In genomic region chr11:62830904-62831519, GRCh38 we compare ENCODE assay signal across 9 cellular contexts. TPM values are rescaled to one million over a fixed set of nuclear protein-coding genes. Genes with fewer than 3 reads are reported as not detected.
DNase-seq lines count a peak whose midpoint lies in the region; ATAC-seq and TF ChIP-seq lines count a peak whose summit lies in the region.
"Had no signal": no experiment of that assay in that cellular context is flagged by ENCODE, and none has a peak within 500 bp of the region (broad histone marks: within the 10 kb centered on the region; RNA-seq: fewer than 3 reads in every experiment).

No MANE protein-coding gene starts in this region.

- peaks cover 46% of the 10 kb centered on the region for H3K79me2 ChIP-seq in ACC112 (ENCODE audit: control insufficient read depth, insufficient read depth, low read length, unreplicated experiment)

- no peak for TF ChIP-seq POLR2A in sigmoid colon (IDR thresholded peaks at IDR 0.05)

- TF ChIP-seq CTCF in foreskin fibroblast (IDR thresholded peaks at IDR 0.05; ENCODE audit: low read depth, low read length) (no peak), sigmoid colon (IDR thresholded peaks at IDR 0.05) (no peak)

- 1% methylated on average over 33 of the region's 33 CpGs for WGBS in sigmoid colon, 2 donors

- peak overlapping the region; percentile 39 for H2AFZ ChIP-seq in ACC112 (ENCODE audit: low read length, unreplicated experiment)

- no peak for DNase-seq in T-helper 17 cell
- DNase-seq in foreskin fibroblast, result peak in 1 of 2 donors; percentile 18
- peak; percentile 70 for DNase-seq in sigmoid colon
- no peak for DNase-seq in GM19238 (ENCODE audit: insufficient read length, low spot score)

- peak overlapping the region; percentile 99 for H3K4me3 Mint-ChIP-seq in T-helper 17 cell

- peak overlapping the region; percentile 97 for H3K4me3 ChIP-seq in ACC112 (ENCODE audit: low read depth, low read length)
- H3K4me3 ChIP-seq in foreskin fibroblast (ENCODE audit: low read depth in 1 of 2, low read length in 2 of 2), result peak overlapping the region; percentile 93 to 94
- peak overlapping the region; percentile 77 to 90 (median 84) for H3K4me3 ChIP-seq in sigmoid colon

- peak overlapping the region; percentile 99 for H3K27ac Mint-ChIP-seq in T-helper 17 cell

- H3K27me3 Mint-ChIP-seq in T-helper 17 cell, result no peaks in the 10 kb centered on the region

- H3K4me1 Mint-ChIP-seq in T-helper 17 cell, result peaks cover 31% of the 10 kb centered on the region

- peaks cover 13% of the 10 kb centered on the region for H3K4me1 ChIP-seq in ACC112 (ENCODE audit: control insufficient read depth, insufficient read depth, low read length, unreplicated experiment)
- peaks cover 0 to 51% (median 45%) of the 10 kb centered on the region in 4 donors for H3K4me1 ChIP-seq in sigmoid colon

- H3K36me3 ChIP-seq in ACC112 (ENCODE audit: insufficient read depth, low read length), result 0 out of 2 replicates have a peak, but pooled peaks cover 2% of the 10 kb centered on the region
- peaks cover 16 to 50% (median 27%) of the 10 kb centered on the region in 4 donors for H3K36me3 ChIP-seq in sigmoid colon

- ATAC-seq in GM19452 (IDR thresholded peaks at IDR 0.05; ENCODE audit: unreplicated experiment), result peak; percentile 5
- ATAC-seq in T-helper 17 cell, result no peak
- no peak for ATAC-seq in HG02798 (IDR thresholded peaks at IDR 0.05; ENCODE audit: poor library complexity, unreplicated experiment)
- no peak for ATAC-seq in GM19328 (IDR thresholded peaks at IDR 0.05; ENCODE audit: unreplicated experiment)

- intact Hi-C loops in sigmoid colon (cut with DNase I), result loop anchor here (2.0 to 5.0 kb wide), 3 partner anchors 26 to 104 kb away; partner anchors contain the start of genes HNRNPUL2, NXF1, TMEM223 and TTC9C

- no peak for TF ChIP-seq EP300 in sigmoid colon (IDR thresholded peaks at IDR 0.05)

- H3K27ac ChIP-seq in ACC112 (ENCODE audit: low read depth, low read length) (peak overlapping the region; percentile 86), sigmoid colon (peak overlapping the region; percentile 95 to 99 (median 96))

- H3K27me3 ChIP-seq in ACC112 (ENCODE audit: insufficient read depth, low read length), result no peaks in the 10 kb centered on the region
- no peaks in the 10 kb centered on the region for H3K27me3 ChIP-seq in sigmoid colon

- no peaks in the 10 kb centered on the region for H3K36me3 Mint-ChIP-seq in T-helper 17 cell (ENCODE audit: low read depth)

- H3K9me3 ChIP-seq in T-helper 17 cell (ENCODE audit: control insufficient read depth, low read length, poor library complexity, severe bottlenecking) (no peaks in the 10 kb centered on the region), sigmoid colon (no peaks in the 10 kb centered on the region)

RNA-seq across cellular contexts. Expression of gene STX5, which starts 0.8 kb away (rescaled TPM):
- total RNA-seq in T-helper 17 cell (100 to 1,000 TPM; 103 to 119 TPM), sigmoid colon (10 to 100 TPM; 27.1 to 37.8 (median 31.2) TPM)
- polyA plus RNA-seq in sigmoid colon, result 10 to 100 TPM; 27.8 to 31.2 (median 28.9) TPM

RNA-seq across cellular contexts. Expression of gene TEX54, which starts 1.6 kb away (rescaled TPM):
- total RNA-seq in T-helper 17 cell (not detected), sigmoid colon (1 to 10 TPM in 1 of 4 donors, not detected in 3; 2.1 TPM)
- not detected for polyA plus RNA-seq in sigmoid colon
- total RNA-seq: myocyte had no signal

RNA-seq across cellular contexts. Expression of gene WDR74, which starts 8.4 kb away (rescaled TPM):
- total RNA-seq in T-helper 17 cell (100 to 1,000 TPM; 146 to 163 TPM), sigmoid colon (10 to 100 TPM; 22.8 to 39.7 (median 34.7) TPM)
- polyA plus RNA-seq in sigmoid colon, result 10 to 100 TPM; 11.6 to 47.6 (median 24.0) TPM

RNA-seq across cellular contexts. Expression of gene NXF1, which starts 25.8 kb away (rescaled TPM):
- total RNA-seq in T-helper 17 cell (100 to 1,000 TPM; 271 to 305 TPM), sigmoid colon (10 to 100 TPM; 33.2 to 68.1 (median 43.0) TPM)
- 10 to 100 TPM; 20.3 to 63.3 (median 22.8) TPM for polyA plus RNA-seq in sigmoid colon

RNA-seq across cellular contexts. Expression of gene TMEM223, which starts 39.2 kb away (rescaled TPM):
- total RNA-seq in T-helper 17 cell (1 to 10 TPM; 5.7 to 7.3 TPM), sigmoid colon (10 to 100 TPM; 16.0 to 27.1 (median 24.1) TPM)
- 10 to 100 TPM in 2 of 3 donors, 1 to 10 TPM in 1; 9.0 to 30.9 (median 15.5) TPM for polyA plus RNA-seq in sigmoid colon
